In genomic region chr11:108497317-108498045, GRCh38 we compare ENCODE assay signal across 8 cellular contexts. TPM values are rescaled to one million over a fixed set of nuclear protein-coding genes. Genes with fewer than 3 reads are reported as not detected.
DNase-seq lines count a peak whose midpoint lies in the region; ATAC-seq and TF ChIP-seq lines count a peak whose summit lies in the region.

No MANE protein-coding gene starts in this region.

- H3K27me3 ChIP-seq in SU-DHL-6 (ENCODE audit: low read length) (no peaks in the 10 kb centered on the region), thymus (ENCODE audit: control insufficient read depth, insufficient read depth) (no peaks in the 10 kb centered on the region)

- DNase-seq in GDM1 (lab: John Stamatoyannopoulos, UW) (peak; percentile 85), NCI-H1048 (lab: John Stamatoyannopoulos, UW) (peak; percentile 71), Right ventricle myocardium superior (peak; percentile 89), osteocyte (ENCODE audit: extremely low spot score, unreplicated experiment) (peak; percentile 92)
- DNase-seq in activated naive CD8-positive, alpha-beta T cell treated with anti-CD3 and anti-CD28 coated beads, Interleukin-2, amount 50 U/mL, for 16 hours (ENCODE audit: low read depth, low spot score) = peak; percentile 22

- peak overlapping the region; percentile 20; the same call in 1 of the 2 replicates for H3K9ac ChIP-seq in SU-DHL-6 (ENCODE audit: low read length)

- no peaks in the 10 kb centered on the region for H3K9me3 Mint-ChIP-seq in osteocyte (ENCODE audit: unreplicated experiment)

- peak overlapping the region; percentile 32 for H3K4me2 ChIP-seq in SU-DHL-6 (ENCODE audit: low read depth, low read length, poor library complexity, severe bottlenecking)

- peak overlapping the region; percentile 56 for H3K4me3 ChIP-seq in HEK293 (ENCODE audit: low read depth, low read length)
- peak overlapping the region; percentile 10 for H3K4me3 ChIP-seq in SU-DHL-6 (ENCODE audit: insufficient read depth, low read length, poor library complexity, severe bottlenecking)
- peak overlapping the region; percentile 70 for H3K4me3 ChIP-seq in thymus (ENCODE audit: low read length)

- TF ChIP-seq CTCF in HEK293 (tag by site-specific recombination; IDR thresholded peaks at IDR 0.05) = no peak
- no peak for TF ChIP-seq CTCF in SU-DHL-6 (IDR thresholded peaks at IDR 0.05; ENCODE audit: insufficient read depth, low read length, poor library complexity, severe bottlenecking)
- TF ChIP-seq CTCF in osteocyte (IDR thresholded peaks at IDR 0.05) = no peak

- intact Hi-C loops in Right ventricle myocardium superior (cut with DNase I) = loop anchor here (10.0 kb wide), 1 partner anchor 157 kb away; no protein-coding TSS in a partner anchor

- H3K9me2 ChIP-seq in SU-DHL-6 (replicated peaks; ENCODE audit: insufficient read depth, low read length) = no peaks in the 10 kb centered on the region

- H3K27ac ChIP-seq in HEK293 (ENCODE audit: extremely low read depth, low read depth, low read length) (peak overlapping the region; percentile 90), SU-DHL-6 (ENCODE audit: low read depth, low read length) (no peak overlapping the region), thymus (ENCODE audit: low read depth) (peak overlapping the region; percentile 83)

- CTCF ChIA-PET in HEK293 (lab: Yijun Ruan, JAX) = interaction anchor here (0.7 kb wide), 1 partner anchor 1025 kb away, joined by 3 read pairs; no protein-coding TSS in a partner anchor

- H3K9me3 ChIP-seq in HEK293 (ENCODE audit: control insufficient read depth, insufficient read depth, low read depth, low read length) (no peaks in the 10 kb centered on the region), SU-DHL-6 (ENCODE audit: insufficient read depth, low read length) (no peaks in the 10 kb centered on the region), thymus (ENCODE audit: control insufficient read depth) (no peaks in the 10 kb centered on the region)

- H3K27ac Mint-ChIP-seq in osteocyte (ENCODE audit: unreplicated experiment) = peak overlapping the region; percentile 99

- ATAC-seq in Right ventricle myocardium superior (ENCODE audit: poor library complexity) = peak; percentile 95

- H2AFZ ChIP-seq in SU-DHL-6 (ENCODE audit: low read depth, low read length, severe bottlenecking) = peak overlapping the region; percentile 16

- peak overlapping the region; percentile 97 for H3K4me3 Mint-ChIP-seq in osteocyte (ENCODE audit: unreplicated experiment)

- H3K4me1 Mint-ChIP-seq in osteocyte (ENCODE audit: unreplicated experiment) = peaks cover 18% of the 10 kb centered on the region

- POLR2A ChIA-PET in HEK293 (lab: Yijun Ruan, JAX) = interaction anchor here (0.6 to 1.4 kb wide), 4 partner anchors 18 to 236 kb away, joined by 3 to 7 read pairs (median 3); partner anchors contain the start of gene EXPH5

- H3K4me1 ChIP-seq in HEK293 (ENCODE audit: control insufficient read depth, insufficient read depth, low read length) (no peaks in the 10 kb centered on the region), thymus (ENCODE audit: control insufficient read depth, insufficient read depth, low read length) (no peaks in the 10 kb centered on the region)

- peaks cover 0 to 4% of the 10 kb centered on the region in 2 experiments; a peak in 1 of 3 replicates for H3K36me3 ChIP-seq in HEK293 (ENCODE audit: control insufficient read depth in 2 of 2, insufficient read depth in 1 of 2, low read length in 2 of 2)
- H3K36me3 ChIP-seq in SU-DHL-6 (ENCODE audit: low read length) = no peaks in the 10 kb centered on the region
- H3K36me3 ChIP-seq in thymus (ENCODE audit: control insufficient read depth, insufficient read depth) = peaks cover 3% of the 10 kb centered on the region

- no peaks in the 10 kb centered on the region for H3K79me2 ChIP-seq in SU-DHL-6 (ENCODE audit: insufficient read depth, low read length)

- peaks cover 1% of the 10 kb centered on the region for H3K36me3 Mint-ChIP-seq in osteocyte (ENCODE audit: unreplicated experiment)

- no peaks in the 10 kb centered on the region for H4K20me1 ChIP-seq in SU-DHL-6 (ENCODE audit: low read depth, low read length)

- no peaks in the 10 kb centered on the region for H3F3A ChIP-seq in SU-DHL-6 (ENCODE audit: insufficient read depth)

- no peaks in the 10 kb centered on the region for H3K27me3 Mint-ChIP-seq in osteocyte (ENCODE audit: unreplicated experiment)

- 5% methylated on average over 30 of the region's 30 CpGs for WGBS in thymus

TF ChIP-seq in HEK293, 187 proteins besides CTCF, POLR2A, EP300 and RAD21 (continues in another document):
- TF ChIP-seq ZNF501 (tag by site-specific recombination; IDR thresholded peaks at IDR 0.05) (peak; percentile 73; the same call in 1 of the 2 replicates), ZNF175 (tag by site-specific recombination; IDR thresholded peaks at IDR 0.05) (no peak), ZNF362 (tag by site-specific recombination; IDR thresholded peaks at IDR 0.05) (peak; percentile 59; the same call in 1 of the 2 replicates), ZNF610 (tag by site-specific recombination; IDR thresholded peaks at IDR 0.05; ENCODE audit: borderline replicate concordance) (no peak), ZNF335 (tag by site-specific recombination; conservative IDR thresholded peaks at IDR 0.05) (0 out of 2 replicates have a peak, but pooled peaks have one; percentile 3), ZNF629 (tag by site-specific recombination; IDR thresholded peaks at IDR 0.05) (peak; percentile 89), ZNF24 (tag by site-specific recombination; IDR thresholded peaks at IDR 0.05) (peak; percentile 95), ZNF514 (tag by site-specific recombination; IDR thresholded peaks at IDR 0.05) (no peak), ZNF561 (tag by site-specific recombination; IDR thresholded peaks at IDR 0.05; ENCODE audit: borderline replicate concordance) (0 out of 2 replicates have a peak, but pooled peaks have one; percentile 12), ZNF366 (tag by site-specific recombination; conservative IDR thresholded peaks at IDR 0.05) (peak; percentile 79), ZNF2 (tag by site-specific recombination; IDR thresholded peaks at IDR 0.05) (peak; percentile 66; the same call in 1 of the 2 replicates), ZIC2 (tag by site-specific recombination; IDR thresholded peaks at IDR 0.05) (peak; percentile 48; the same call in 1 of the 2 replicates), HOXD13 (CRISPR knock-in tag; IDR thresholded peaks at IDR 0.05; ENCODE audit: borderline replicate concordance) (no peak), ZFHX2 (tag by site-specific recombination; conservative IDR thresholded peaks at IDR 0.05) (peak; percentile 68), BCL11B (tag by site-specific recombination; IDR thresholded peaks at IDR 0.05; ENCODE audit: low read depth) (peak; percentile 47; the same call in 1 of the 2 replicates), ZNF423 (tag by site-specific recombination; IDR thresholded peaks at IDR 0.05) (no peak), ZNF324 (tag by site-specific recombination; IDR thresholded peaks at IDR 0.05) (0 out of 2 replicates have a peak, but pooled peaks have one; percentile 52), ZNF302 (tag by site-specific recombination; IDR thresholded peaks at IDR 0.05; ENCODE audit: low read depth) (no peak), ZBTB8A (tag by site-specific recombination; IDR thresholded peaks at IDR 0.05) (peak; percentile 58), IKZF3 (tag by site-specific recombination; IDR thresholded peaks at IDR 0.05) (peak; percentile 92), ZNF391 (tag by site-specific recombination; IDR thresholded peaks at IDR 0.05; ENCODE audit: borderline replicate concordance, low read depth) (peak; percentile 28; the same call in 1 of the 2 replicates), ZNF639 (tag by site-specific recombination; IDR thresholded peaks at IDR 0.05) (peak; percentile 65; the same call in 1 of the 2 replicates)
- TF ChIP-seq, protein P1, sequence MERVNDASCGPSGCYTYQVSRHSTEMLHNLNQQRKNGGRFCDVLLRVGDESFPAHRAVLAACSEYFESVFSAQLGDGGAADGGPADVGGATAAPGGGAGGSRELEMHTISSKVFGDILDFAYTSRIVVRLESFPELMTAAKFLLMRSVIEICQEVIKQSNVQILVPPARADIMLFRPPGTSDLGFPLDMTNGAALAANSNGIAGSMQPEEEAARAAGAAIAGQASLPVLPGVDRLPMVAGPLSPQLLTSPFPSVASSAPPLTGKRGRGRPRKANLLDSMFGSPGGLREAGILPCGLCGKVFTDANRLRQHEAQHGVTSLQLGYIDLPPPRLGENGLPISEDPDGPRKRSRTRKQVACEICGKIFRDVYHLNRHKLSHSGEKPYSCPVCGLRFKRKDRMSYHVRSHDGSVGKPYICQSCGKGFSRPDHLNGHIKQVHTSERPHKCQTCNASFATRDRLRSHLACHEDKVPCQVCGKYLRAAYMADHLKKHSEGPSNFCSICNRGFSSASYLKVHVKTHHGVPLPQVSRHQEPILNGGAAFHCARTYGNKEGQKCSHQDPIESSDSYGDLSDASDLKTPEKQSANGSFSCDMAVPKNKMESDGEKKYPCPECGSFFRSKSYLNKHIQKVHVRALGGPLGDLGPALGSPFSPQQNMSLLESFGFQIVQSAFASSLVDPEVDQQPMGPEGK (tag by site-specific recombination; IDR thresholded peaks at IDR 0.05) = peak; percentile 37; the same call in 1 of the 2 replicates

RNA-seq across cellular contexts. Expression of gene POGLUT3, which starts 0.7 kb away (rescaled TPM):
- total RNA-seq in Right ventricle myocardium superior (11.3 TPM), osteocyte (45.2 and 50.7 TPM in 2 replicates)
- 9.0 TPM for polyA plus RNA-seq in thymus

RNA-seq across cellular contexts. Expression of gene C11orf65, which starts 30.2 kb away (rescaled TPM):
- total RNA-seq in Right ventricle myocardium superior = 0.56 TPM
- 0.35 and 0.91 TPM in 2 replicates for total RNA-seq in osteocyte
- 1.4 TPM for polyA plus RNA-seq in thymus

Comparison
In these comparisons a context has a peak if more than half of its experiments do, and no peak if none do; other contexts are left out.
1. DNase-seq: peak in every context shown above with its lines; median percentile 92 in osteocyte; 89 in Right ventricle myocardium superior; 85 in GDM1; 71 in NCI-H1048; 22 in activated naive CD8-positive, alpha-beta T cell treated with anti-CD3 and anti-CD28 coated beads, Interleukin-2, amount 50 U/mL, for 16 hours.
2. H3K4me3 ChIP-seq: peak in every context shown above with its lines; median percentile 70 in thymus; 56 in HEK293; 10 in SU-DHL-6.